17 cellular contexts compared by ENCODE assay signal in the genomic region with DNA sequence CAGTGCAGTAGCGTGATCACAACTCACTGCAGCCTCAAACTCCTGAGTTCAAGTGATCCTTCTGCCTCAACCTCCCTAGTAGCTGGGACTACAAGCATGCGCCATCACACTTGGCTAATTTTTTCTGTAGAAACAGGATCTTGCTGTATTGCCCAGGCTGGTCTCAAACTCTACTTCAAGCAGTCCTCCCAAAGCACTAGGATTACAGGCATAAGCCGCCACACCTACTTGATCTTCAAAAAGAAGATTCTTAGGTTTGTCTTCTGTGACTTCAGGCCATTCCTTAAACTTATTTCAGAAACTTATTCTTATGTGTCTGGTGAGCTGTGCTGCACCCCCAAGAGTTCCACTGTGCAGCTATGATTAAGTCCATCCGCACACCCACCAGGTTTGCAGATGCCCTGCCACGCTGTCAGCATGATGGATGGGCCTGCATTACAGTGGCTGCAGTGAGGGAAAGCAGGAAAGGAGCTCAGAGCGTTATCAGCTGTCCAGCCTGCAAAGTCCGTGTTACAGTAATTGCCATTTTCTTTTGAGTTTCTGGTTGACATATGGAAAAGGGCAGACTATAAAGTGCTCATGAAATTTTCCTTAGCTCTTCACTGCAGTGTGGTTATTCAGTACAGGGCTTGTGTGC.
DNase-seq lines count a peak whose midpoint lies in the region; ATAC-seq and FAIRE-seq lines count a peak whose summit lies in the region.
"Had no signal": no experiment of that assay in that cellular context is flagged by ENCODE, and none has a peak within 500 bp of the region (broad histone marks: within the 10 kb centered on the region; RNA-seq: fewer than 3 reads in every experiment).

No MANE protein-coding gene starts in this region.

- DNase-seq in Right ventricle myocardium inferior (ENCODE audit: missing footprints) (peak; percentile 45), left ventricle myocardium superior (no peak), amniotic epithelial cell (ENCODE audit: low read depth) (peak; percentile 74), left colon (peak in 1 of 2 donors; percentile 29), urothelium cell line (ENCODE audit: low spot score) (no peak), left lobe of liver (ENCODE audit: low spot score) (no peak), SIG-M5 (lab: John Stamatoyannopoulos, UW) (no peak)
- DNase-seq in effector memory CD8-positive, alpha-beta T cell, result no peak
- DNase-seq: activated CD4-positive, alpha-beta T cell treated with anti-CD3 and anti-CD28 coated beads for 48 hours; dorsolateral prefrontal cortex; GOT3; NCI-H1105 treated with DMSO at 0.1 percent for 48 hours; pancreas; stimulated activated CD4-positive, alpha-beta T cell treated with anti-CD3 and anti-CD28 coated beads, Interleukin-2, amount 100 ng/mL, for 24 hours; stimulated activated naive CD8-positive, alpha-beta T cell treated with anti-CD3 and anti-CD28 coated beads, Interleukin-15, amount 100 ng/mL, for 72 hours; upper lobe of right lung had no signal

- peak; percentile 5 for FAIRE-seq in urothelium cell line (lab: Jason Lieb, UNC)

- peaks cover 13 to 51% of the 10 kb centered on the region in 2 donors for H3K27me3 Mint-ChIP-seq in effector memory CD8-positive, alpha-beta T cell

- H3K9me3 Mint-ChIP-seq in effector memory CD8-positive, alpha-beta T cell, result no peaks in the 10 kb centered on the region
- H3K9me3 Mint-ChIP-seq: activated T-helper 2 cell treated with anti-CD3 and anti-CD28 coated beads, Interferon-gamma antibody, Interleukin-2, Interleukin-4, amounts not matched to agents 10 μg/mL and 5 μg/mL and 100 μg/mL, durations not matched to agents 14 hours and 24 hours and 36 hours; stimulated activated naive CD8-positive, alpha-beta T cell treated with anti-CD3 and anti-CD28 coated beads, Interleukin-15, amount 100 ng/mL, for 72 hours had no signal

- ATAC-seq in Right ventricle myocardium inferior (no peak), left ventricle myocardium superior (no peak), left colon (peak; percentile 54), left lobe of liver (no peak)
- ATAC-seq in effector memory CD8-positive, alpha-beta T cell (replicated peaks), result no peak
- ATAC-seq: stimulated activated naive CD8-positive, alpha-beta T cell treated with anti-CD3 and anti-CD28 coated beads, Interleukin-15, amount 100 ng/mL, for 72 hours; upper lobe of right lung had no signal

- intact Hi-C loops in Right ventricle myocardium inferior (cut with DNase I), result no loop called here
- intact Hi-C loops in left ventricle myocardium superior (cut with micrococcal nuclease), result no loop called here
- intact Hi-C loops in left colon (cut with DNase I, micrococcal nuclease), result no loop called here

- H3K4me3 Mint-ChIP-seq in effector memory CD8-positive, alpha-beta T cell, result no peak overlapping the region
- H3K4me3 Mint-ChIP-seq: stimulated activated naive CD8-positive, alpha-beta T cell treated with anti-CD3 and anti-CD28 coated beads, Interleukin-15, amount 100 ng/mL, for 72 hours had no signal

- no peak overlapping the region for H3K27ac Mint-ChIP-seq in effector memory CD8-positive, alpha-beta T cell
- H3K27ac Mint-ChIP-seq: activated T-helper 2 cell treated with anti-CD3 and anti-CD28 coated beads, Interferon-gamma antibody, Interleukin-2, Interleukin-4, amounts not matched to agents 10 μg/mL and 5 μg/mL and 100 μg/mL, durations not matched to agents 14 hours and 24 hours and 36 hours had no signal

- no peaks in the 10 kb centered on the region for H3K36me3 Mint-ChIP-seq in effector memory CD8-positive, alpha-beta T cell (ENCODE audit: insufficient read depth)

- peaks cover 0 to 2% of the 10 kb centered on the region in 2 donors for H3K4me1 Mint-ChIP-seq in effector memory CD8-positive, alpha-beta T cell (ENCODE audit: low read depth in 2 of 2)
- H3K4me1 Mint-ChIP-seq: stimulated activated naive CD8-positive, alpha-beta T cell treated with anti-CD3 and anti-CD28 coated beads, Interleukin-15, amount 100 ng/mL, for 72 hours had no signal

Comparison
In these comparisons a context has a peak if more than half of its experiments do, and no peak if none do; other contexts are left out.
1. DNase-seq: peak in Right ventricle myocardium inferior (single experiment) and amniotic epithelial cell (single experiment); none in left ventricle myocardium superior (single experiment), urothelium cell line (single experiment), effector memory CD8-positive, alpha-beta T cell (0 of 3), left lobe of liver (single experiment) and SIG-M5 (single experiment).